ENCODE assay signal across 1 cellular context in the genomic region with DNA sequence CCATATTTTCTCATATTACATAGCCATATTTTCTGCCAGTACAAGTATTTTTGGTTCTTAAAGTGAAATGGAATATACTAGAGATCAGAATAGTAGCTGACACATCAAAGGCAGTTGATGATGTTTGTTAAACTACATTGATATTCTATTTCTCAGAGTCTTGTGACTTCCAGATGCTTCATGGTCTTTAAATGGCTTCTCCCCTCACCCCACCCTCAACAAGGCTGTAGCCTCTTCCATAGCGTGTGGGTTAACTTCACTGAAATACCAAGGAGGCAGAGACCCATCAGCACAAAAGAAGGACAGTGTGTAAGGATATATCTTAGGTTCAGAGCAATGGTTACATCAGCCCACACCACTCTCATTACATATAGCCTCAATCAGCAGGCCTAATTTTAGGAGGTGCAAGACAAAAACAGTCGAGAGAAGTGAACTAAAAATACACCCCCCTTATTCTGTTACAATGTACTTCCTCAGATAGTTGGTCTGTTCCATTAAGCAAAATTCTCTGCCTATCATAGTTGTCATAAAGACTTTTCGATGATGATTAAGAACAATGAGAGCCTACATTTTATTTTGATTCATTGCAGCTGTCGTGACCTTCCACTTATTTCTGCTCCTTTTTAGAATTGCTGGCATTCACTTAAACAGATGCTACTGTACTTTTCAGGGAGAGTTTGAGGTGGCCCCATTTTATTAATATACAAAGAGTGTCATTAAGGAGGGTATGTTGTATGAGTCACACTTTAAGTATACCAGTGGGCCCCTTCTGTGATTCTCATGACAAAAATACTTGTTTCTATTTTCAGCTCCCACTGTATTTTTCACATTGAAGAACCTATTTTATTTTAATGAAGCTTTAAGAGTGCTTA.
TF ChIP-seq lines count a peak whose summit lies in the region.

No MANE protein-coding gene starts in this region.

TF ChIP-seq in HEK293, 187 proteins besides CTCF, POLR2A, EP300 and RAD21:
- TF ChIP-seq, protein P1, sequence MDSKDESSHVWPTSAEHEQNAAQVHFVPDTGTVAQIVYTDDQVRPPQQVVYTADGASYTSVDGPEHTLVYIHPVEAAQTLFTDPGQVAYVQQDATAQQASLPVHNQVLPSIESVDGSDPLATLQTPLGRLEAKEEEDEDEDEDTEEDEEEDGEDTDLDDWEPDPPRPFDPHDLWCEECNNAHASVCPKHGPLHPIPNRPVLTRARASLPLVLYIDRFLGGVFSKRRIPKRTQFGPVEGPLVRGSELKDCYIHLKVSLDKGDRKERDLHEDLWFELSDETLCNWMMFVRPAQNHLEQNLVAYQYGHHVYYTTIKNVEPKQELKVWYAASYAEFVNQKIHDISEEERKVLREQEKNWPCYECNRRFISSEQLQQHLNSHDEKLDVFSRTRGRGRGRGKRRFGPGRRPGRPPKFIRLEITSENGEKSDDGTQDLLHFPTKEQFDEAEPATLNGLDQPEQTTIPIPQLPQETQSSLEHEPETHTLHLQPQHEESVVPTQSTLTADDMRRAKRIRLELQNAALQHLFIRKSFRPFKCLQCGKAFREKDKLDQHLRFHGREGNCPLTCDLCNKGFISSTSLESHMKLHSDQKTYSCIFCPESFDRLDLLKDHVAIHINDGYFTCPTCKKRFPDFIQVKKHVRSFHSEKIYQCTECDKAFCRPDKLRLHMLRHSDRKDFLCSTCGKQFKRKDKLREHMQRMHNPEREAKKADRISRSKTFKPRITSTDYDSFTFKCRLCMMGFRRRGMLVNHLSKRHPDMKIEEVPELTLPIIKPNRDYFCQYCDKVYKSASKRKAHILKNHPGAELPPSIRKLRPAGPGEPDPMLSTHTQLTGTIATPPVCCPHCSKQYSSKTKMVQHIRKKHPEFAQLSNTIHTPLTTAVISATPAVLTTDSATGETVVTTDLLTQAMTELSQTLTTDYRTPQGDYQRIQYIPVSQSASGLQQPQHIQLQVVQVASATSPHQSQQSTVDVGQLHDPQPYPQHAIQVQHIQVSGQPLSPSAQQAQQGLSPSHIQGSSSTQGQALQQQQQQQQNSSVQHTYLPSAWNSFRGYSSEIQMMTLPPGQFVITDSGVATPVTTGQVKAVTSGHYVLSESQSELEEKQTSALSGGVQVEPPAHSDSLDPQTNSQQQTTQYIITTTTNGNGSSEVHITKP (tag by site-specific recombination; IDR thresholded peaks at IDR 0.05): peak; percentile 84
- TF ChIP-seq, protein P2, sequence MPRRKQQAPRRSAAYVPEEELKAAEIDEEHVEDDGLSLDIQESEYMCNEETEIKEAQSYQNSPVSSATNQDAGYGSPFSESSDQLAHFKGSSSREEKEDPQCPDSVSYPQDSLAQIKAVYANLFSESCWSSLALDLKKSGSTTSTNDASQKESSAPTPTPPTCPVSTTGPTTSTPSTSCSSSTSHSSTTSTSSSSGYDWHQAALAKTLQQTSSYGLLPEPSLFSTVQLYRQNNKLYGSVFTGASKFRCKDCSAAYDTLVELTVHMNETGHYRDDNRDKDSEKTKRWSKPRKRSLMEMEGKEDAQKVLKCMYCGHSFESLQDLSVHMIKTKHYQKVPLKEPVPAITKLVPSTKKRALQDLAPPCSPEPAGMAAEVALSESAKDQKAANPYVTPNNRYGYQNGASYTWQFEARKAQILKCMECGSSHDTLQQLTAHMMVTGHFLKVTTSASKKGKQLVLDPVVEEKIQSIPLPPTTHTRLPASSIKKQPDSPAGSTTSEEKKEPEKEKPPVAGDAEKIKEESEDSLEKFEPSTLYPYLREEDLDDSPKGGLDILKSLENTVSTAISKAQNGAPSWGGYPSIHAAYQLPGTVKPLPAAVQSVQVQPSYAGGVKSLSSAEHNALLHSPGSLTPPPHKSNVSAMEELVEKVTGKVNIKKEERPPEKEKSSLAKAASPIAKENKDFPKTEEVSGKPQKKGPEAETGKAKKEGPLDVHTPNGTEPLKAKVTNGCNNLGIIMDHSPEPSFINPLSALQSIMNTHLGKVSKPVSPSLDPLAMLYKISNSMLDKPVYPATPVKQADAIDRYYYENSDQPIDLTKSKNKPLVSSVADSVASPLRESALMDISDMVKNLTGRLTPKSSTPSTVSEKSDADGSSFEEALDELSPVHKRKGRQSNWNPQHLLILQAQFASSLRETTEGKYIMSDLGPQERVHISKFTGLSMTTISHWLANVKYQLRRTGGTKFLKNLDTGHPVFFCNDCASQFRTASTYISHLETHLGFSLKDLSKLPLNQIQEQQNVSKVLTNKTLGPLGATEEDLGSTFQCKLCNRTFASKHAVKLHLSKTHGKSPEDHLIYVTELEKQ (tag by site-specific recombination; IDR thresholded peaks at IDR 0.05; ENCODE audit: borderline replicate concordance): no peak
- TF ChIP-seq, protein P3, sequence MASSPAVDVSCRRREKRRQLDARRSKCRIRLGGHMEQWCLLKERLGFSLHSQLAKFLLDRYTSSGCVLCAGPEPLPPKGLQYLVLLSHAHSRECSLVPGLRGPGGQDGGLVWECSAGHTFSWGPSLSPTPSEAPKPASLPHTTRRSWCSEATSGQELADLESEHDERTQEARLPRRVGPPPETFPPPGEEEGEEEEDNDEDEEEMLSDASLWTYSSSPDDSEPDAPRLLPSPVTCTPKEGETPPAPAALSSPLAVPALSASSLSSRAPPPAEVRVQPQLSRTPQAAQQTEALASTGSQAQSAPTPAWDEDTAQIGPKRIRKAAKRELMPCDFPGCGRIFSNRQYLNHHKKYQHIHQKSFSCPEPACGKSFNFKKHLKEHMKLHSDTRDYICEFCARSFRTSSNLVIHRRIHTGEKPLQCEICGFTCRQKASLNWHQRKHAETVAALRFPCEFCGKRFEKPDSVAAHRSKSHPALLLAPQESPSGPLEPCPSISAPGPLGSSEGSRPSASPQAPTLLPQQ (tag by site-specific recombination; IDR thresholded peaks at IDR 0.05): peak; percentile 75
- TF ChIP-seq ZFP69B (tag by site-specific recombination; IDR thresholded peaks at IDR 0.05): peak; percentile 67; the same call in 1 of the 2 replicates
- TF ChIP-seq, protein P4, sequence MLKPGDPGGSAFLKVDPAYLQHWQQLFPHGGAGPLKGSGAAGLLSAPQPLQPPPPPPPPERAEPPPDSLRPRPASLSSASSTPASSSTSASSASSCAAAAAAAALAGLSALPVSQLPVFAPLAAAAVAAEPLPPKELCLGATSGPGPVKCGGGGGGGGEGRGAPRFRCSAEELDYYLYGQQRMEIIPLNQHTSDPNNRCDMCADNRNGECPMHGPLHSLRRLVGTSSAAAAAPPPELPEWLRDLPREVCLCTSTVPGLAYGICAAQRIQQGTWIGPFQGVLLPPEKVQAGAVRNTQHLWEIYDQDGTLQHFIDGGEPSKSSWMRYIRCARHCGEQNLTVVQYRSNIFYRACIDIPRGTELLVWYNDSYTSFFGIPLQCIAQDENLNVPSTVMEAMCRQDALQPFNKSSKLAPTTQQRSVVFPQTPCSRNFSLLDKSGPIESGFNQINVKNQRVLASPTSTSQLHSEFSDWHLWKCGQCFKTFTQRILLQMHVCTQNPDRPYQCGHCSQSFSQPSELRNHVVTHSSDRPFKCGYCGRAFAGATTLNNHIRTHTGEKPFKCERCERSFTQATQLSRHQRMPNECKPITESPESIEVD (tag by site-specific recombination; IDR thresholded peaks at IDR 0.05): 0 out of 2 replicates have a peak, but pooled peaks have one; percentile 9
